In genomic region chr3:169661567-169662214, GRCh38 we compare ENCODE assay signal across 8 cellular contexts. TPM values are rescaled to one million over a fixed set of nuclear protein-coding genes. Genes with fewer than 3 reads are reported as not detected.
DNase-seq lines count a peak whose midpoint lies in the region; ATAC-seq and TF ChIP-seq lines count a peak whose summit lies in the region.

No MANE protein-coding gene starts in this region.

- CTCF ChIA-PET in Calu3 (lab: Charles Lee), result interaction anchor here (1.0 to 2.7 kb wide), 9 partner anchors 27 to 525 kb away, joined by 3 to 24 read pairs (median 5); no protein-coding TSS in a partner anchor

- H2AFZ ChIP-seq in neuron (ENCODE audit: low read depth, low read length), result peak overlapping the region; percentile 89

- no peaks in the 10 kb centered on the region for H3K9me3 Mint-ChIP-seq in Calu3 (ENCODE audit: low read depth, unreplicated experiment)

- no peaks in the 10 kb centered on the region for H3K9me3 ChIP-seq in HUES64 (ENCODE audit: insufficient read depth, low read depth, low read length)
- H3K9me3 ChIP-seq in neuron (ENCODE audit: low read length), result peaks cover 2% of the 10 kb centered on the region

- DNase-seq in Calu3, result peak; percentile 61
- peak; percentile 66 for DNase-seq in fibroblast of pulmonary artery (ENCODE audit: low read depth)
- no peak for DNase-seq in mesenteric fat pad (ENCODE audit: low spot score)
- no peak for DNase-seq in NCI-H1694 (lab: John Stamatoyannopoulos, UW)

- intact Hi-C loops in Calu3 (cut with micrococcal nuclease; ENCODE audit: unreplicated experiment), result loop anchor here (1.0 to 2.0 kb wide), 5 partner anchors 99 to 512 kb away; no protein-coding TSS in a partner anchor

- H3K36me3 Mint-ChIP-seq in Calu3 (ENCODE audit: insufficient read depth, unreplicated experiment), result peaks cover 92% of the 10 kb centered on the region

- peak overlapping the region; percentile 41; the same call in 1 of the 2 replicates for H3K9ac ChIP-seq in HUES64 (ENCODE audit: low read depth, low read length)

- no TSS peak for BruUV-seq in Calu3 (replicated peaks; lab: Mats Ljungman, UMichigan)

- peak overlapping the region; percentile 69 for H3K4me3 ChIP-seq in HUES64 (ENCODE audit: low read length)
- H3K4me3 ChIP-seq in WI38 (ENCODE audit: low read depth, low read length), result peak overlapping the region; percentile 66
- H3K4me3 ChIP-seq in fibroblast of pulmonary artery (replicated peaks; ENCODE audit: low read depth, low read length), result peak overlapping the region; percentile 78
- H3K4me3 ChIP-seq in neuron (ENCODE audit: low read length), result peak overlapping the region; percentile 80

- no peaks in the 10 kb centered on the region for H3K27me3 Mint-ChIP-seq in Calu3 (ENCODE audit: unreplicated experiment)

- H3K4me3 Mint-ChIP-seq in Calu3 (ENCODE audit: low read depth, unreplicated experiment), result peak overlapping the region; percentile 79

- peak; percentile 11 for ATAC-seq in GM21367 (IDR thresholded peaks at IDR 0.05; ENCODE audit: unreplicated experiment)

- peaks cover 89% of the 10 kb centered on the region for H3K27me3 ChIP-seq in HUES64 (ENCODE audit: insufficient read depth, low read length)
- peaks cover 64% of the 10 kb centered on the region for H3K27me3 ChIP-seq in neuron (ENCODE audit: insufficient read depth, low read length)

- no peaks in the 10 kb centered on the region for H3K36me3 ChIP-seq in HUES64 (ENCODE audit: insufficient read depth, low read length)
- H3K36me3 ChIP-seq in neuron (ENCODE audit: insufficient read depth, low read length), result no peaks in the 10 kb centered on the region

- H3K4me1 ChIP-seq in HUES64 (ENCODE audit: insufficient read depth, low read length), result peaks cover 56% of the 10 kb centered on the region
- H3K4me1 ChIP-seq in neuron (ENCODE audit: insufficient read depth, low read length), result peaks cover 31% of the 10 kb centered on the region

- H3K27ac Mint-ChIP-seq in Calu3 (ENCODE audit: unreplicated experiment), result peak overlapping the region; percentile 60

- H3K4me1 Mint-ChIP-seq in Calu3 (ENCODE audit: low read depth, unreplicated experiment), result peaks cover 58% of the 10 kb centered on the region

- no peak overlapping the region for H3K27ac ChIP-seq in HUES64 (ENCODE audit: low read depth, low read length)

- no peak for TF ChIP-seq CTCF in Calu3 (IDR thresholded peaks at IDR 0.05; ENCODE audit: unreplicated experiment)
- no peak for TF ChIP-seq CTCF in WI38 (IDR thresholded peaks at IDR 0.05; ENCODE audit: low read depth, low read length)
- TF ChIP-seq CTCF in fibroblast of pulmonary artery (IDR thresholded peaks at IDR 0.05; ENCODE audit: low read length, missing control alignments), result no peak

- under 1% methylated on average over 42 of the region's 44 CpGs for WGBS in HUES64

RNA-seq across cellular contexts. Expression of gene MECOM, which starts 1.8 kb away (rescaled TPM):
- total RNA-seq in Calu3 (2022) (137 and 139 TPM in 2 replicates), mesenteric fat pad (21.7 TPM)
- 3.0 TPM for polyA plus RNA-seq in HUES64 (2013, experiment 1 of 2)
- 3.2 TPM for polyA plus RNA-seq in HUES64 (2013, experiment 2 of 2)

Comparison
In these comparisons a context has a peak if more than half of its experiments do, and no peak if none do; other contexts are left out.
1. DNase-seq: peak in Calu3 (single experiment) and fibroblast of pulmonary artery (single experiment); none in mesenteric fat pad (single experiment) and NCI-H1694 (single experiment).
2. Peak in every context shown above with its lines, with median percentiles within 50 percentile points of each other: H3K4me3 ChIP-seq.